8 cellular contexts compared by ENCODE assay signal in the genomic region with DNA sequence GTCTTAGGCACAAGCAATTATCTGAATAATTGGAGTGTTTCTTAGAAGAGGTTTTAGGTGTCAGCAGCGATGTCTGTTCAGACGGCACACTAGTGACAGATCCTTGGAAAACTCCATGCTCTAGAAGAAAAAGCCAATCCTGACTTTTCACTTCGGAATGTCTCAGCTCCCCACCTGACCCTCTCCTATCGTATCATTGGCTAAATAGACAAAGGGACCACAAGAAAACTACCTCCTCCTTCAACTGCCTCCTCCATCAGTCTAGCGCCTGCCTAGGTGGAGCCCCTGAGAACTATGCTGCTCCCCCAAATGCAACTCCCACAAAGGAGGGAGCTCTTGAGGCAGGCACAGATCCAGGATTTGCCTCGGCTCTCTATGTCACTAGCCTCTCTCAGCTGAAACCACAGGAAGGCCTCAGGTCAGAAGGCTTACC.
DNase-seq lines count a peak whose midpoint lies in the region; ATAC-seq and TF ChIP-seq lines count a peak whose summit lies in the region.

No MANE protein-coding gene starts in this region.

- TF ChIP-seq CTCF in fibroblast of the aortic adventitia (IDR thresholded peaks at IDR 0.05; ENCODE audit: insufficient read depth, low read length), result peak; percentile 3

- no peaks in the 10 kb centered on the region for H3K36me3 ChIP-seq in SJCRH30

- H3K4me3 ChIP-seq in SJCRH30 (no peak overlapping the region), fibroblast of the aortic adventitia (ENCODE audit: low read depth, low read length) (no peak overlapping the region)

- H3K9me3 Mint-ChIP-seq in stimulated activated memory B cell treated with anti-CD40 and anti-IgM and Interleukin-4, amounts not matched to agents 10 μg/mL and 1 μg/mL and 100 μg/mL, for 72 hours, result no peaks in the 10 kb centered on the region

- H3K27ac Mint-ChIP-seq in stimulated activated memory B cell treated with anti-CD40 and anti-IgM and Interleukin-4, amounts not matched to agents 10 μg/mL and 1 μg/mL and 100 μg/mL, for 72 hours, result peak overlapping the region; percentile 90

- no peaks in the 10 kb centered on the region for H3K9me3 ChIP-seq in SJCRH30 (replicated peaks)

- DNase-seq in SJCRH30 (no peak), fibroblast of the aortic adventitia (ENCODE audit: low read depth) (no peak), NCI-H69 (lab: John Stamatoyannopoulos, UW) (no peak), dedifferentiated amniotic fluid mesenchymal stem cell (ENCODE audit: extremely low spot score) (no peak), NCI-H524 (lab: John Stamatoyannopoulos, UW) (no peak)
- no peak for DNase-seq in stimulated activated CD4-positive, alpha-beta T cell treated with anti-CD3 and anti-CD28 coated beads, Interleukin-4, amount 100 ng/mL, for 24 hours

- H3K27me3 Mint-ChIP-seq in stimulated activated memory B cell treated with anti-CD40 and anti-IgM and Interleukin-4, amounts not matched to agents 10 μg/mL and 1 μg/mL and 100 μg/mL, for 72 hours, result no peaks in the 10 kb centered on the region

- H3K27me3 ChIP-seq in SJCRH30, result no peaks in the 10 kb centered on the region

- peaks cover 78% of the 10 kb centered on the region for H3K4me1 Mint-ChIP-seq in stimulated activated memory B cell treated with anti-CD40 and anti-IgM and Interleukin-4, amounts not matched to agents 10 μg/mL and 1 μg/mL and 100 μg/mL, for 72 hours

- peaks cover 46% of the 10 kb centered on the region for H3K4me1 ChIP-seq in SJCRH30

- H3K4me3 Mint-ChIP-seq in stimulated activated memory B cell treated with anti-CD40 and anti-IgM and Interleukin-4, amounts not matched to agents 10 μg/mL and 1 μg/mL and 100 μg/mL, for 72 hours, result peak overlapping the region; percentile 40

- ATAC-seq in GM19438 (IDR thresholded peaks at IDR 0.05; ENCODE audit: low read depth, unreplicated experiment), result peak; percentile 6
- no peak for ATAC-seq in stimulated activated memory B cell treated with anti-CD40 and anti-IgM and Interleukin-4, amounts not matched to agents 10 μg/mL and 1 μg/mL and 100 μg/mL, for 72 hours

- no peaks in the 10 kb centered on the region for H3K36me3 Mint-ChIP-seq in stimulated activated memory B cell treated with anti-CD40 and anti-IgM and Interleukin-4, amounts not matched to agents 10 μg/mL and 1 μg/mL and 100 μg/mL, for 72 hours

- H3K27ac ChIP-seq in SJCRH30, result peak overlapping the region; percentile 22; the same call in 1 of the 2 replicates
